In the genomic region with DNA sequence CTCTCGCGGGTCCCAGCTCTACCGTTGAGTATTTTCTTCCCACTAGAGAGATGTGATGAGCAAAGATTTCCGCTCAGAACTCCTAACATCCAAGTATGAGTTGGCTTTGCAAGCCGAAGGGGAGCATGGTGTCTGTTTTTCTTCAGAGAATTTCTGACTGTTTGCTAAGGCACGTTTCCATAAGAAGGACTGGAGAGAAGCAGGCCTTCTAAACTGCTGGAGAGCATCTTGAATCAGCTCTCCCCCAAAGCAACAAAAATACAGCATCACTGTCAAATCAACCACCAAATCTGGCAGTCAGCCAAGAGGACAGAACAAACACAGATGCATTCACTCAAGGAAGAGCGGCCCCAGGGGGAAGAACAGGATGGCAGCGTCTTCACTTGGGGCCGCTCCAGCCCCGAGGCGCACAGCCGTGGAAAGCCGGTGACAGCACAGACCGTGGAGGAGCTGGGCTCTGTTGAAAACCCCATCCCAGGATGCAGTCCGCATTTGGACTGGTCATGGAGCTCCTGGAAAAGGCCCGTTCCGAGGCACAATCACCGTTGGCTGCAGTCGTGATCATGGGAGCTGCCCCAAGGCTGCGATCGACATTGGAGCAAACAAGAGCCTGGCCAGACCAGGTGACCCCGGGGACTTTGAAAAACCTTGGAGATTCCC, we compare ENCODE assay signal across 9 cellular contexts.
DNase-seq lines count a peak whose midpoint lies in the region; ATAC-seq, FAIRE-seq and TF ChIP-seq lines count a peak whose summit lies in the region.
"Had no signal": no experiment of that assay in that cellular context is flagged by ENCODE, and none has a peak within 500 bp of the region (broad histone marks: within the 10 kb centered on the region; RNA-seq: fewer than 3 reads in every experiment).

No MANE protein-coding gene starts in this region.

- 42% methylated on average over 22 of the region's 22 CpGs for WGBS in prostate gland

- H3K4me3 ChIP-seq in kidney (ENCODE audit: low read length in 2 of 2), result no peak overlapping the region
- no peak overlapping the region for H3K4me3 ChIP-seq in prostate gland

- FAIRE-seq in kidney (lab: Jason Lieb, UNC) (no peak), H54 (lab: Jason Lieb, UNC) (no peak)

- no peak overlapping the region for H3K9ac ChIP-seq in kidney (ENCODE audit: low read length in 2 of 2)

- peaks cover 70% of the 10 kb centered on the region for H3K36me3 Mint-ChIP-seq in stimulated activated naive CD8-positive, alpha-beta T cell treated with anti-CD3 and anti-CD28 coated beads, Interleukin-15, Interleukin-2, amounts not matched to agents 100 ng/mL and 50 ng/mL, for 24 hours (ENCODE audit: low read depth)

- H3K36me3 ChIP-seq in kidney (ENCODE audit: control insufficient read depth in 1 of 2, insufficient read depth in 2 of 2, low read length in 2 of 2) (no peaks in the 10 kb centered on the region), prostate gland (no peaks in the 10 kb centered on the region)

- H3K9me3 ChIP-seq in kidney (ENCODE audit: control insufficient read depth in 1 of 2, low read length in 2 of 2) (peaks cover 3 to 7% of the 10 kb centered on the region in 2 donors), prostate gland (no peaks in the 10 kb centered on the region)

- H3K27ac ChIP-seq in kidney (ENCODE audit: low read depth in 2 of 2, low read length in 2 of 2), result no peak overlapping the region
- no peak overlapping the region for H3K27ac ChIP-seq in prostate gland

- H3K9me3 Mint-ChIP-seq in stimulated activated naive CD8-positive, alpha-beta T cell treated with anti-CD3 and anti-CD28 coated beads, Interleukin-15, Interleukin-2, amounts not matched to agents 100 ng/mL and 50 ng/mL, for 24 hours, result peaks cover 33% of the 10 kb centered on the region
- peaks cover 28 to 34% of the 10 kb centered on the region in 2 donors for H3K9me3 Mint-ChIP-seq in stimulated activated naive CD8-positive, alpha-beta T cell treated with anti-CD3 and anti-CD28 coated beads, Interleukin-15, amount 100 ng/mL, for 72 hours

- no peak for DNase-seq in stimulated activated naive CD8-positive, alpha-beta T cell treated with anti-CD3 and anti-CD28 coated beads, Interleukin-15, amount 100 ng/mL, for 72 hours
- DNase-seq in T1000 (lab: John Stamatoyannopoulos, UW), result peak; percentile 25
- peak; percentile 87 for DNase-seq in kidney
- no peak for DNase-seq in prostate gland (ENCODE audit: low spot score)
- no peak for DNase-seq in H54 (ENCODE audit: insufficient read length, low spot score)

- TF ChIP-seq POLR2A in prostate gland (IDR thresholded peaks at IDR 0.05) (no peak), H54 (IDR thresholded peaks at IDR 0.05; ENCODE audit: low read depth, low read length) (no peak)

- intact Hi-C loops in kidney (cut with DNase I), result no loop called here
- intact Hi-C loops in prostate gland (cut with DNase I), result no loop called here

- peaks cover 41% of the 10 kb centered on the region for H3K4me1 Mint-ChIP-seq in stimulated activated naive CD8-positive, alpha-beta T cell treated with anti-CD3 and anti-CD28 coated beads, Interleukin-15, Interleukin-2, amounts not matched to agents 100 ng/mL and 50 ng/mL, for 24 hours (ENCODE audit: low read depth)
- peaks cover 4% of the 10 kb centered on the region for H3K4me1 Mint-ChIP-seq in stimulated activated naive CD8-positive, alpha-beta T cell treated with anti-CD3 and anti-CD28 coated beads, Interleukin-15, amount 100 ng/mL, for 72 hours

- TF ChIP-seq CTCF in kidney (IDR thresholded peaks at IDR 0.05; ENCODE audit: borderline replicate concordance, extremely low read depth, insufficient read depth) (no peak), prostate gland (IDR thresholded peaks at IDR 0.05) (no peak)

- H3K4me3 Mint-ChIP-seq in stimulated activated naive CD8-positive, alpha-beta T cell treated with anti-CD3 and anti-CD28 coated beads, Interleukin-15, Interleukin-2, amounts not matched to agents 100 ng/mL and 50 ng/mL, for 24 hours, result no peak overlapping the region
- no peak overlapping the region for H3K4me3 Mint-ChIP-seq in stimulated activated naive CD8-positive, alpha-beta T cell treated with anti-CD3 and anti-CD28 coated beads, Interleukin-15, amount 100 ng/mL, for 72 hours
- H3K4me3 Mint-ChIP-seq: central memory CD8-positive, alpha-beta T cell had no signal

- no peaks in the 10 kb centered on the region for H3K27me3 ChIP-seq in prostate gland (replicated peaks; ENCODE audit: insufficient read depth)

- H3K4me1 ChIP-seq in kidney (ENCODE audit: control insufficient read depth in 1 of 2, insufficient read depth in 1 of 2, low read depth in 1 of 2, low read length in 2 of 2), result no peaks in the 10 kb centered on the region
- no peaks in the 10 kb centered on the region for H3K4me1 ChIP-seq in prostate gland (replicated peaks)

- peak overlapping the region; percentile 22 for H3K27ac Mint-ChIP-seq in stimulated activated naive CD8-positive, alpha-beta T cell treated with anti-CD3 and anti-CD28 coated beads, Interleukin-15, Interleukin-2, amounts not matched to agents 100 ng/mL and 50 ng/mL, for 24 hours
- no peak overlapping the region for H3K27ac Mint-ChIP-seq in stimulated activated naive CD8-positive, alpha-beta T cell treated with anti-CD3 and anti-CD28 coated beads, Interleukin-15, amount 100 ng/mL, for 72 hours

- H3K27me3 Mint-ChIP-seq in stimulated activated naive CD8-positive, alpha-beta T cell treated with anti-CD3 and anti-CD28 coated beads, Interleukin-15, Interleukin-2, amounts not matched to agents 100 ng/mL and 50 ng/mL, for 24 hours, result no peaks in the 10 kb centered on the region
- no peaks in the 10 kb centered on the region for H3K27me3 Mint-ChIP-seq in stimulated activated naive CD8-positive, alpha-beta T cell treated with anti-CD3 and anti-CD28 coated beads, Interleukin-15, amount 100 ng/mL, for 72 hours
- H3K27me3 Mint-ChIP-seq: central memory CD8-positive, alpha-beta T cell had no signal

- no peak for ATAC-seq in stimulated activated naive CD8-positive, alpha-beta T cell treated with anti-CD3 and anti-CD28 coated beads, Interleukin-15, amount 100 ng/mL, for 72 hours
- ATAC-seq in GM21723 (IDR thresholded peaks at IDR 0.05; ENCODE audit: unreplicated experiment) (no peak), GM18520 (IDR thresholded peaks at IDR 0.05; ENCODE audit: unreplicated experiment) (no peak)

Comparison
In these comparisons a context has a peak if more than half of its experiments do, and no peak if none do; other contexts are left out.
1. DNase-seq: peak in T1000 (single experiment) and kidney (single experiment); none in stimulated activated naive CD8-positive, alpha-beta T cell treated with anti-CD3 and anti-CD28 coated beads, Interleukin-15, amount 100 ng/mL, for 72 hours (0 of 2), prostate gland (single experiment) and H54 (single experiment).